15 cellular contexts compared by ENCODE assay signal in the genomic region with DNA sequence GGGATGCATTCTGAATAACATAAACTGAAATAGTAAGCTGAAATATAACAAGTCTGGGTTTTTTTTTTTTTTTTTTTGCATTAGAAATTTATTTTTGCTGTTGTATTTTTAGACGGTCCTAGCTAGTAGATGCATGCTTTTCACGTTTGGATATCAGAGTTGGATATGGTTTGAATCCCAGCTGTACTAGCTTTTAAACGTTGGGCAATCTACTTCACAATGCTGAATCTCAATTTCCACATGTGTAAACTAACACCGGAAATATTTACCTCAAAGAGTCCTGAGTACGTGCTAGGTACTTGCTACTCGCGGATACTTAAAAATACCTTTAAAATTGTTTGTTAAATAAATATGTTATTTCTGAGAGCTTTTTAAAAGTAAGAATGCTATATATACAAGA.
DNase-seq lines count a peak whose midpoint lies in the region; ATAC-seq and TF ChIP-seq lines count a peak whose summit lies in the region.
"Had no signal": no experiment of that assay in that cellular context is flagged by ENCODE, and none has a peak within 500 bp of the region (broad histone marks: within the 10 kb centered on the region; RNA-seq: fewer than 3 reads in every experiment).

No MANE protein-coding gene starts in this region.

- DNase-seq in RWPE2 (ENCODE audit: low spot score) = no peak
- peak; percentile 34 for DNase-seq in fibroblast of peridontal ligament (ENCODE audit: extremely low read depth)
- no peak for DNase-seq in osteocyte (ENCODE audit: extremely low spot score, unreplicated experiment)
- DNase-seq in DMS153 (lab: John Stamatoyannopoulos, UW) = no peak
- DNase-seq in NCI-H2227 treated with DMSO at 0.1 percent for 48 hours (lab: John Stamatoyannopoulos, UW) = no peak
- no peak for DNase-seq in GDM1 (lab: John Stamatoyannopoulos, UW)
- DNase-seq: activated B cell treated with CpG ODN at 0.5 μM for 24 hours; activated CD8-positive, alpha-beta memory T cell treated with anti-CD3 and anti-CD28 coated beads, Interleukin-2, amount 50 U/mL, for 4 hours; DND-41; NCI-H2029 treated with DMSO at 0.1 percent for 48 hours had no signal

- no peak overlapping the region for H2AFZ ChIP-seq in ACC112 (ENCODE audit: low read length, unreplicated experiment)

- ATAC-seq in RWPE2 (ENCODE audit: low read depth) (no peak), HG03135 (IDR thresholded peaks at IDR 0.05; ENCODE audit: unreplicated experiment) (no peak)

- H3K4me1 ChIP-seq in ACC112 (ENCODE audit: control insufficient read depth, insufficient read depth, low read length, unreplicated experiment) = peaks cover 64% of the 10 kb centered on the region
- peaks cover 37% of the 10 kb centered on the region for H3K4me1 ChIP-seq in RWPE2 (ENCODE audit: insufficient read depth, poor library complexity, severe bottlenecking)
- H3K4me1 ChIP-seq: colonic mucosa had no signal

- no peaks in the 10 kb centered on the region for H3K9me3 Mint-ChIP-seq in osteocyte (ENCODE audit: unreplicated experiment)
- H3K9me3 Mint-ChIP-seq: activated B cell treated with CpG ODN at 0.5 μM for 24 hours had no signal

- no peaks in the 10 kb centered on the region for H3K27me3 Mint-ChIP-seq in osteocyte (ENCODE audit: unreplicated experiment)
- H3K27me3 Mint-ChIP-seq: activated B cell treated with CpG ODN at 0.5 μM for 24 hours; activated naive CD8-positive, alpha-beta T cell had no signal

- H3K36me3 Mint-ChIP-seq in osteocyte (ENCODE audit: unreplicated experiment) = no peaks in the 10 kb centered on the region
- H3K36me3 Mint-ChIP-seq: activated naive CD8-positive, alpha-beta T cell had no signal

- H3K36me3 ChIP-seq in ACC112 (ENCODE audit: insufficient read depth, low read length) = no peaks in the 10 kb centered on the region
- no peaks in the 10 kb centered on the region for H3K36me3 ChIP-seq in RWPE2 (ENCODE audit: low read depth)
- H3K36me3 ChIP-seq: colonic mucosa had no signal

- H3K9me3 ChIP-seq in RWPE2 (ENCODE audit: severe bottlenecking) = no peaks in the 10 kb centered on the region
- H3K9me3 ChIP-seq: colonic mucosa had no signal

- H3K27ac Mint-ChIP-seq in osteocyte (ENCODE audit: unreplicated experiment) = peak overlapping the region; percentile 69

- no peak for TF ChIP-seq CTCF in RWPE2 (IDR thresholded peaks at IDR 0.05; ENCODE audit: poor library complexity, severe bottlenecking)
- TF ChIP-seq CTCF in osteocyte (IDR thresholded peaks at IDR 0.05) = no peak

- H3K4me3 ChIP-seq in ACC112 (ENCODE audit: low read depth, low read length) (peak overlapping the region; percentile 64), RWPE2 (ENCODE audit: severe bottlenecking) (no peak overlapping the region)
- H3K4me3 ChIP-seq: colonic mucosa, SK-N-MC had no signal

- H3K79me2 ChIP-seq in ACC112 (ENCODE audit: control insufficient read depth, insufficient read depth, low read length, unreplicated experiment) = peaks cover 21% of the 10 kb centered on the region

- peak overlapping the region; percentile 93 for H3K27ac ChIP-seq in ACC112 (ENCODE audit: low read depth, low read length)
- H3K27ac ChIP-seq in RWPE2 (ENCODE audit: poor library complexity, severe bottlenecking) = peak overlapping the region; percentile 39
- H3K27ac ChIP-seq: SK-N-MC had no signal

- peak overlapping the region; percentile 52 for H3K4me3 Mint-ChIP-seq in osteocyte (ENCODE audit: unreplicated experiment)
- H3K4me3 Mint-ChIP-seq: activated B cell treated with CpG ODN at 0.5 μM for 24 hours; activated naive CD8-positive, alpha-beta T cell had no signal

- H3K4me1 Mint-ChIP-seq in osteocyte (ENCODE audit: unreplicated experiment) = peaks cover 51% of the 10 kb centered on the region

- H3K27me3 ChIP-seq in ACC112 (ENCODE audit: insufficient read depth, low read length) (no peaks in the 10 kb centered on the region), RWPE2 (ENCODE audit: insufficient read depth, poor library complexity, severe bottlenecking) (no peaks in the 10 kb centered on the region)
- H3K27me3 ChIP-seq: colonic mucosa had no signal
